ENCODE assay signal across 32 cellular contexts in the genomic region with DNA sequence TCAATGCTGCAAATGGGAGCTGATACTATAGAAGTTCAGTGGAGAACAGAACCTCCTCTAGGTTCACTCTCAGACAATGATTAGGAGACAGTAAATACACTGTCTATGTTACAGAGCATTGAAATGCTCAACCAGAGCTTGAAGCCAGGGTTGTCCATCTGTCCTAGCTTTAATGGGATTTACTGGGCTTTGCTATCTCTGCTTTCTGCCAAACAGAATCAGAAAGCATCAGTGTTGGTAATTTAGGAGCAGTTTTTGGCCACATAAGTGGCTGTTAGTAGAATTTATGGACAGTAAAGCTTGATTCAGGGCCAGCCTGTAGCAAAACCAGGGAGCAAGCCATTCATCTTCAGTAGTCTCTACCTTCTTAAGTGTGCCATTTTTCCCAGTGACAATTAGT.
"Had no signal": no experiment of that assay in that cellular context is flagged by ENCODE, and none has a peak within 500 bp of the region (broad histone marks: within the 10 kb centered on the region; RNA-seq: fewer than 3 reads in every experiment).

No MANE protein-coding gene starts in this region.

- DNase-seq: activated CD4-positive, alpha-beta T cell treated with anti-CD3 and anti-CD28 coated beads for 1 hour; activated CD4-positive, alpha-beta T cell treated with anti-CD3 and anti-CD28 coated beads for 48 hours; activated CD4-positive, alpha-beta T cell treated with anti-CD3 and anti-CD28 coated beads, Interleukin-2, amount 50 U/mL, for 4 hours; activated CD4-positive, CD25-positive, alpha-beta regulatory T cell; activated CD8-positive, alpha-beta T cell treated with anti-CD3 and anti-CD28 coated beads for 36 hours; activated effector memory CD4-positive, alpha-beta T cell treated with anti-CD3 and anti-CD28 coated beads, Interleukin-2, amount 50 U/mL, for 16 hours; activated naive CD4-positive, alpha-beta T cell; activated naive CD4-positive, alpha-beta T cell treated with anti-CD3 and anti-CD28 coated beads, Interleukin-2, amount 50 U/mL, for 16 hours; activated naive CD8-positive, alpha-beta T cell treated with anti-CD3 and anti-CD28 coated beads for 36 hours; activated T-cell treated with anti-CD3 and anti-CD28 coated beads, Interleukin-2, amount 50 U/mL, for 1 hour; activated T-cell treated with anti-CD3 and anti-CD28 coated beads, Interleukin-2, amount 50 U/mL, for 72 hours; amniotic stem cell; aorta; brain microvascular endothelial cell; central memory CD4-positive, alpha-beta T cell; Karpas-422; NCI-H1105; NCI-H1417 treated with DMSO at 0.1 percent for 48 hours; NCI-H1694; NCI-H2081 treated with DMSO at 0.1 percent for 48 hours; NCI-H226; NCI-H510A; NCI-H526; NCI-H748 treated with DMSO at 0.1 percent for 48 hours; NK-92 treated with Interleukin-12 subunit alpha and Interleukin-12 subunit beta, amount 100 ng/mL, for 24 hours; PC-3; Peyer's patch; RPMI8226; SHP77 treated with DMSO at 0.1 percent for 48 hours; T1000; WERI-Rb-1 had no signal

- ATAC-seq: activated CD8-positive, alpha-beta T cell treated with anti-CD3 and anti-CD28 coated beads for 36 hours; activated T-cell treated with anti-CD3 and anti-CD28 coated beads, Interleukin-2, amount 50 U/mL, for 72 hours; activated T-helper 17 cell treated with anti-CD3 and anti-CD28 coated beads, Interleukin-2, amount 50 U/mL, for 72 hours; PC-3 had no signal
